1 cellular context compared by ENCODE assay signal in the genomic region with DNA sequence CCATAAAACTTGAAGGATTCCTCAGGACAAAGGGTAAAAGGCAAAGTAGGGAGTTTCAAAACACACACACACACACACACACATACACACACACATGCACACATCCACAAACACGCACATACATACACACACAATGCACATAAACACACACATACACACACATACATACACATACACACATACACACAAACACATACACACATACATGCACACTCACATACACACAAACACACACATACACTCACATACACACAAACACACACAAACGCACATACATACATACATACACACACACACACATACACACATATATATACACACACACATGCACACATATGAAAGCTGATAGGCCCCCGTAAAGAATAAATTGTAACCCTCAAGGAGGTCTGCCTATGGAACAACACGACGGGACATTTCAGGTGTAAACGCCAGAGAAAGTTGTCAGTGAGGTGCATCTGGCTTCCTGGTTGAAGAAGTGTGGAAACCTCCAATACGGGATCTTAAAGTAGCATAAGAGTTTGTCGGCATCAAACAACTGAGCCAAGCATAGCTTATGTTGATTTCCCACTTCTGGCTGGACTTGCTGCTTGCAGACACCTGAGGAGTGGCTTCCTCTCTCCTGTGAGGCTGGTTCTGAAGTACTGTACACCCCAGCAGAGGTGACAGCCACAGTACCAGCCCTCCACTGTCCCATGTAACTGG.
TF ChIP-seq lines count a peak whose summit lies in the region.

No MANE protein-coding gene starts in this region.

TF ChIP-seq in H1, 55 proteins besides CTCF, POLR2A, EP300 and RAD21 (continued from another document):
- no peak for TF ChIP-seq TCF12 (IDR thresholded peaks at IDR 0.05; ENCODE audit: low read depth, low read length)
- TF ChIP-seq SIX5 (IDR thresholded peaks at IDR 0.05; ENCODE audit: low read depth, low read length): no peak
- TF ChIP-seq TEAD4 (IDR thresholded peaks at IDR 0.05; ENCODE audit: low read depth, low read length): no peak
- TF ChIP-seq NRF1 (IDR thresholded peaks at IDR 0.05; ENCODE audit: low read depth, low read length): no peak
- TF ChIP-seq RXRA (IDR thresholded peaks at IDR 0.05; ENCODE audit: insufficient read depth, low read depth, low read length): no peak
